In genomic region chr1:110337704-110338199, GRCh38 we compare ENCODE assay signal across 8 cellular contexts. TPM values are rescaled to one million over a fixed set of nuclear protein-coding genes. Genes with fewer than 3 reads are reported as not detected.
DNase-seq lines count a peak whose midpoint lies in the region; ATAC-seq, FAIRE-seq and TF ChIP-seq lines count a peak whose summit lies in the region.

No MANE protein-coding gene starts in this region.

- H3K27me3 ChIP-seq in Panc1 (ENCODE audit: control insufficient read depth, insufficient read depth, low read length) (no peaks in the 10 kb centered on the region), hepatocyte (no peaks in the 10 kb centered on the region), small intestine (ENCODE audit: control insufficient read depth in 2 of 2, insufficient read depth in 2 of 2, low read length in 2 of 2) (no peaks in the 10 kb centered on the region)

- H3K4me1 ChIP-seq in Panc1 (ENCODE audit: control insufficient read depth, insufficient read depth, low read length) (peaks cover 20% of the 10 kb centered on the region), hepatocyte (ENCODE audit: insufficient read depth) (peaks cover 14% of the 10 kb centered on the region), small intestine (ENCODE audit: control insufficient read depth in 2 of 2, insufficient read depth in 1 of 2, low read depth in 1 of 2, low read length in 1 of 2) (peaks cover 15 to 18% of the 10 kb centered on the region in 2 donors)

- H3K27ac ChIP-seq in Panc1 (ENCODE audit: low read length) (peak overlapping the region; percentile 99), hepatocyte (peak overlapping the region; percentile 94), small intestine (ENCODE audit: low read depth in 1 of 2, low read length in 1 of 2) (peak overlapping the region; percentile 98 to 99)

- no peaks in the 10 kb centered on the region for H3K9me2 ChIP-seq in hepatocyte (replicated peaks; ENCODE audit: insufficient read depth)

- DNase-seq in A172 (ENCODE audit: low spot score), result peak; percentile 8
- peak; percentile 16 for DNase-seq in GM19240 (ENCODE audit: insufficient read length, low spot score)
- no peak for DNase-seq in Panc1 (ENCODE audit: low read depth, low spot score)
- DNase-seq in hepatocyte (ENCODE audit: low spot score), result peak; percentile 56
- peak; percentile 68 for DNase-seq in small intestine
- DNase-seq in superior temporal gyrus (ENCODE audit: extremely low spot score), result no peak

- intact Hi-C loops in Panc1 (cut with micrococcal nuclease; ENCODE audit: unreplicated experiment), result no loop called here

- H2AFZ ChIP-seq in hepatocyte, result peak overlapping the region; percentile 30

- TF ChIP-seq CTCF in Panc1 (IDR thresholded peaks at IDR 0.05) (no peak), hepatocyte (IDR thresholded peaks at IDR 0.05; ENCODE audit: poor library complexity) (no peak)

- H3K27me3 Mint-ChIP-seq in activated naive CD4-positive, alpha-beta T cell treated with anti-CD3 and anti-CD28 coated beads, Interleukin-2, amount 50 U/mL, for 24 hours, result no peaks in the 10 kb centered on the region

- H3K4me2 ChIP-seq in hepatocyte, result peak overlapping the region; percentile 85

- peaks cover 13% of the 10 kb centered on the region for H4K20me1 ChIP-seq in hepatocyte (ENCODE audit: insufficient read depth, poor library complexity, severe bottlenecking)

- peaks cover 14% of the 10 kb centered on the region for H3K36me3 Mint-ChIP-seq in activated naive CD4-positive, alpha-beta T cell treated with anti-CD3 and anti-CD28 coated beads, Interleukin-2, amount 50 U/mL, for 24 hours

- H3K27ac Mint-ChIP-seq in activated naive CD4-positive, alpha-beta T cell treated with anti-CD3 and anti-CD28 coated beads, Interleukin-2, amount 50 U/mL, for 24 hours, result peak overlapping the region; percentile 98

- in situ Hi-C loops in Panc1 (cut with HindIII; ENCODE audit: low pct_unique_long_range_greater_than_20kb, low sequenced_read_pairs), result no loop called here

- under 1% methylated on average over 21 of the region's 21 CpGs for WGBS in hepatocyte (ENCODE audit: low lambda C conversion rate, missing lambda C conversion rate)
- 0 to 1% (median 0%) methylated on average over 21 of the region's 21 CpGs for WGBS in small intestine, 3 donors

- ATAC-seq in Panc1 (no peak), HG03139 (IDR thresholded peaks at IDR 0.05; ENCODE audit: unreplicated experiment) (no peak)

- H3K4me3 ChIP-seq in Panc1 (ENCODE audit: low read depth in 2 of 2, low read length in 2 of 2) (peak overlapping the region; percentile 88 to 92), hepatocyte (peak overlapping the region; percentile 27), small intestine (ENCODE audit: low read depth in 1 of 2, low read length in 2 of 2) (peak overlapping the region; percentile 45 to 63)

- no peaks in the 10 kb centered on the region for H3K9me3 ChIP-seq in Panc1 (ENCODE audit: control insufficient read depth, insufficient read depth, low read depth, low read length)
- no peaks in the 10 kb centered on the region for H3K9me3 ChIP-seq in hepatocyte (ENCODE audit: low read depth)
- H3K9me3 ChIP-seq in small intestine (ENCODE audit: control insufficient read depth, low read depth), result no peaks in the 10 kb centered on the region

- FAIRE-seq in small intestine (lab: Jason Lieb, UNC), result no peak

- no peak overlapping the region for H3K4me3 Mint-ChIP-seq in activated naive CD4-positive, alpha-beta T cell treated with anti-CD3 and anti-CD28 coated beads, Interleukin-2, amount 50 U/mL, for 24 hours

- peaks cover 49% of the 10 kb centered on the region for H3K4me1 Mint-ChIP-seq in activated naive CD4-positive, alpha-beta T cell treated with anti-CD3 and anti-CD28 coated beads, Interleukin-2, amount 50 U/mL, for 24 hours

- BruUV-seq in Panc1 (replicated peaks; lab: Mats Ljungman, UMichigan), result TSS peak; percentile 92

- POLR2A ChIA-PET in Panc1 (lab: Charles Lee), result interaction anchor here (0.6 to 1.2 kb wide), 3 partner anchors 12 to 67 kb away, joined by 3 read pairs; no protein-coding TSS in a partner anchor

- CTCF ChIA-PET in Panc1 (lab: Charles Lee), result interaction anchor here (1.3 kb wide), 1 partner anchor 129 kb away, joined by 10 read pairs; the partner anchor contains the start of gene KCNC4

- H3K36me3 ChIP-seq in Panc1 (ENCODE audit: control insufficient read depth, insufficient read depth, low read length), result peaks cover 5% of the 10 kb centered on the region
- no peaks in the 10 kb centered on the region for H3K36me3 ChIP-seq in hepatocyte (replicated peaks; ENCODE audit: insufficient read depth, low read depth)
- peaks cover 0 to 3% of the 10 kb centered on the region in 2 donors for H3K36me3 ChIP-seq in small intestine (ENCODE audit: control insufficient read depth in 2 of 2, insufficient read depth in 2 of 2, low read length in 2 of 2)

- H3K9me3 Mint-ChIP-seq in activated naive CD4-positive, alpha-beta T cell treated with anti-CD3 and anti-CD28 coated beads, Interleukin-2, amount 50 U/mL, for 24 hours, result no peaks in the 10 kb centered on the region

- H3K79me2 ChIP-seq in hepatocyte, result peaks cover 30% of the 10 kb centered on the region

RNA-seq across cellular contexts. Expression of gene RBM15, which starts 1.4 kb away (rescaled TPM):
- 25.9 and 27.6 TPM in 2 replicates for total RNA-seq in A172 (2014; rRNA removed; shearing (Covaris generic))
- total RNA-seq in Panc1 (2021; ENCODE audit: unreplicated experiment) (32.1 TPM), hepatocyte (31.3 and 36.8 TPM in 2 replicates)
- 3.9 TPM for polyA plus RNA-seq in Panc1 (2012; ENCODE audit: insufficient read length)
- polyA plus RNA-seq in hepatocyte (7.0 and 7.9 TPM in 2 replicates), small intestine (1 to 10 TPM; 1.6 to 5.3 (median 2.2) TPM)

RNA-seq across cellular contexts. Expression of gene SLC16A4, which starts 53.1 kb away (rescaled TPM):
- total RNA-seq in A172 (2014; rRNA removed; shearing (Covaris generic)), result 31.0 and 35.0 TPM in 2 replicates
- total RNA-seq in Panc1 (2021; ENCODE audit: unreplicated experiment), result 0.46 TPM
- 0.50 TPM for polyA plus RNA-seq in Panc1 (2012; ENCODE audit: insufficient read length)
- 16.2 and 16.4 TPM in 2 replicates for total RNA-seq in hepatocyte
- 8.3 and 10.7 TPM in 2 replicates for polyA plus RNA-seq in hepatocyte
- 1 to 10 TPM; 5.4 to 7.8 (median 6.0) TPM for polyA plus RNA-seq in small intestine

Comparison
In these comparisons a context has a peak if more than half of its experiments do, and no peak if none do; other contexts are left out.
1. DNase-seq: peak in A172 (single experiment), GM19240 (single experiment), hepatocyte (single experiment) and small intestine (single experiment); none in Panc1 (single experiment) and superior temporal gyrus (single experiment).
2. H3K4me3 ChIP-seq: peak in every context shown above with its lines; median percentile 90 in Panc1; 54 in small intestine; 27 in hepatocyte.
3. RNA of gene SLC16A4, which starts 53.1 kb away (total RNA-seq): 31.0 to 35.0 TPM in A172 and 16.2 to 16.4 TPM in hepatocyte; 0.46 TPM in Panc1 (single experiment); every median in the first group is over 10 times any median in the second.
4. Peak in every context shown above with its lines, with median percentiles within 50 percentile points of each other: H3K27ac ChIP-seq.